ENCODE assay signal across 13 cellular contexts in genomic region chr1:235588916-235589515, GRCh38.
DNase-seq lines count a peak whose midpoint lies in the region; ATAC-seq, FAIRE-seq and TF ChIP-seq lines count a peak whose summit lies in the region.
"Had no signal": no experiment of that assay in that cellular context is flagged by ENCODE, and none has a peak within 500 bp of the region (broad histone marks: within the 10 kb centered on the region; RNA-seq: fewer than 3 reads in every experiment).

No MANE protein-coding gene starts in this region.

- peaks cover 7% of the 10 kb centered on the region; the same call in 1 of the 2 replicates for H3K27me3 ChIP-seq in IMR-90 (ENCODE audit: control insufficient read depth, insufficient read depth, low read length)
- H3K27me3 ChIP-seq in astrocyte (ENCODE audit: insufficient read depth, low read length), result no peaks in the 10 kb centered on the region
- peaks cover 15 to 51% of the 10 kb centered on the region in 2 experiments for H3K27me3 ChIP-seq in mesenchymal stem cell (ENCODE audit: control insufficient read depth in 1 of 2, insufficient read depth in 1 of 2, low read length in 2 of 2)
- no peaks in the 10 kb centered on the region for H3K27me3 ChIP-seq in adrenal gland

- H2BK120ac ChIP-seq in IMR-90 (ENCODE audit: low read depth, low read length) (peak overlapping the region; percentile 78), mesenchymal stem cell (ENCODE audit: low read depth, low read length) (no peak overlapping the region)

- no peak overlapping the region for H3K4me2 ChIP-seq in IMR-90 (ENCODE audit: low read depth, low read length)
- peak overlapping the region; percentile 37 for H3K4me2 ChIP-seq in astrocyte (ENCODE audit: low read length)
- H3K4me2 ChIP-seq in mesenchymal stem cell (ENCODE audit: low read length, poor library complexity, severe bottlenecking), result no peak overlapping the region

- H3K27ac ChIP-seq in IMR-90 (ENCODE audit: insufficient read depth, low read length), result no peak overlapping the region; the same call in 1 of the 2 replicates
- no peak overlapping the region for H3K27ac ChIP-seq in astrocyte (ENCODE audit: low read depth, low read length)
- H3K27ac ChIP-seq in mesenchymal stem cell (ENCODE audit: low read length, poor library complexity, severe bottlenecking), result no peak overlapping the region
- no peak overlapping the region for H3K27ac ChIP-seq in adrenal gland

- H3K23ac ChIP-seq in IMR-90 (ENCODE audit: low read depth, low read length) (0 out of 2 replicates have a peak overlapping the region, but pooled peaks have one; percentile 60), mesenchymal stem cell (ENCODE audit: low read length in 2 of 2) (no peak overlapping the region)

- H3K4me1 ChIP-seq in IMR-90 (ENCODE audit: control insufficient read depth, insufficient read depth, low read length) (peaks cover 3% of the 10 kb centered on the region), astrocyte (ENCODE audit: insufficient read depth, low read length) (peaks cover 4% of the 10 kb centered on the region), mesenchymal stem cell (ENCODE audit: control insufficient read depth, insufficient read depth, low read depth, low read length) (peaks cover 4% of the 10 kb centered on the region), adrenal gland (replicated peaks in 1 of 2) (no peaks in the 10 kb centered on the region)

- H2BK20ac ChIP-seq in IMR-90 (ENCODE audit: low read depth, low read length), result peak overlapping the region; percentile 55; the same call in 1 of the 2 replicates

- H2AFZ ChIP-seq in IMR-90 (replicated peaks; ENCODE audit: low read length, poor library complexity) (peak overlapping the region; percentile 46), astrocyte (ENCODE audit: low read depth, low read length) (peak overlapping the region; percentile 46), mesenchymal stem cell (ENCODE audit: low read depth, low read length) (no peak overlapping the region)

- H2BK12ac ChIP-seq in mesenchymal stem cell (ENCODE audit: low read length in 2 of 2), result no peak overlapping the region

- peak overlapping the region; percentile 65 for H3K4me3 Mint-ChIP-seq in astrocyte (ENCODE audit: unreplicated experiment)
- H3K4me3 Mint-ChIP-seq in activated CD4-positive, alpha-beta T cell treated with anti-CD3 and anti-CD28 coated beads, Interleukin-2, amount 10 ng/mL, durations not matched to agents 7 days and 5 days, result no peak overlapping the region
- H3K4me3 Mint-ChIP-seq: CD4-positive, alpha-beta T cell; naive thymus-derived CD8-positive, alpha-beta T cell had no signal

- no peak overlapping the region for H3K56ac ChIP-seq in IMR-90 (ENCODE audit: extremely low read depth, insufficient read depth, low read length)

- peaks cover 2% of the 10 kb centered on the region for H3K27me3 Mint-ChIP-seq in astrocyte (ENCODE audit: low read depth, unreplicated experiment)
- H3K27me3 Mint-ChIP-seq in activated CD4-positive, alpha-beta T cell treated with anti-CD3 and anti-CD28 coated beads, Interleukin-2, amount 10 ng/mL, durations not matched to agents 7 days and 5 days, result peaks cover 43% of the 10 kb centered on the region

- no peak for TF ChIP-seq CTCF in IMR-90 (conservative IDR thresholded peaks at IDR 0.05; ENCODE audit: low read depth, low read length)
- no peak for TF ChIP-seq CTCF in astrocyte (IDR thresholded peaks at IDR 0.05; ENCODE audit: insufficient read depth, low read depth, low read length)
- TF ChIP-seq CTCF in adrenal gland (IDR thresholded peaks at IDR 0.05), result no peak

- H4K91ac ChIP-seq in IMR-90 (ENCODE audit: insufficient read depth, low read depth, low read length) (peak overlapping the region; percentile 41; the same call in 1 of the 2 replicates), mesenchymal stem cell (ENCODE audit: low read length) (peak overlapping the region; percentile 7)

- dilution Hi-C loops in IMR-90 (cut with HindIII; ENCODE audit: low sequenced_read_pairs, unreplicated experiment), result no loop called here

- H3K27ac Mint-ChIP-seq in astrocyte (ENCODE audit: unreplicated experiment), result peak overlapping the region; percentile 77
- H3K27ac Mint-ChIP-seq in activated CD4-positive, alpha-beta T cell treated with anti-CD3 and anti-CD28 coated beads, Interleukin-2, amount 10 ng/mL, durations not matched to agents 7 days and 5 days, result no peak overlapping the region
- H3K27ac Mint-ChIP-seq: CD4-positive, alpha-beta T cell had no signal

- 84% methylated on average over 5 of the region's 12 CpGs; no CpG with 5 or more reads in 1 of the 2 experiments for WGBS in IMR-90 (ENCODE audit: extremely low coverage in 2 of 2, insufficient read length in 1 of 2), 2 experiments
- 90% methylated on average over 12 of the region's 12 CpGs for WGBS in mesenchymal stem cell
- 86 to 95% (median 90%) methylated on average over 12 of the region's 12 CpGs for WGBS in adrenal gland, 4 donors

- DNase-seq in Daoy (ENCODE audit: low read depth) (peak; percentile 82), IMR-90 (peak; percentile 55), astrocyte (ENCODE audit: low read depth) (peak; percentile 66), mesenchymal stem cell (peak; percentile 22), adrenal gland (no peak), 8988T (no peak)
- no peak for DNase-seq in activated CD4-positive, alpha-beta T cell treated with anti-CD3 and anti-CD28 coated beads, Interleukin-2, amount 10 ng/mL, durations not matched to agents 7 days and 5 days
- DNase-seq: CD4-positive, alpha-beta T cell; naive thymus-derived CD8-positive, alpha-beta T cell; stimulated activated naive CD4-positive, alpha-beta T cell treated with Interleukin-2 at 50 U/mL for 16 hours; T-helper 1 cell had no signal

- H3K9me1 ChIP-seq in IMR-90 (ENCODE audit: insufficient read depth, low read length), result peaks cover 6% of the 10 kb centered on the region; the same call in 1 of the 2 replicates

- TF ChIP-seq POLR2A in IMR-90 (IDR thresholded peaks at IDR 0.05; ENCODE audit: low read depth, low read length) (no peak), adrenal gland (IDR thresholded peaks at IDR 0.05) (no peak)

- H4K5ac ChIP-seq in IMR-90 (ENCODE audit: low read depth, low read length), result no peak overlapping the region; the same call in 1 of the 2 replicates

- peaks cover 8% of the 10 kb centered on the region for H3K36me3 Mint-ChIP-seq in astrocyte (ENCODE audit: low read depth, unreplicated experiment)
- peaks cover 2% of the 10 kb centered on the region for H3K36me3 Mint-ChIP-seq in activated CD4-positive, alpha-beta T cell treated with anti-CD3 and anti-CD28 coated beads, Interleukin-2, amount 10 ng/mL, durations not matched to agents 7 days and 5 days (ENCODE audit: low read depth)

- H3K36me3 ChIP-seq in IMR-90 (ENCODE audit: control insufficient read depth, insufficient read depth, low read length) (no peaks in the 10 kb centered on the region), astrocyte (ENCODE audit: insufficient read depth, low read length) (no peaks in the 10 kb centered on the region), mesenchymal stem cell (ENCODE audit: control insufficient read depth in 1 of 2, insufficient read depth in 2 of 2, low read depth in 1 of 2, low read length in 2 of 2) (no peaks in the 10 kb centered on the region), adrenal gland (replicated peaks in 1 of 2) (no peaks in the 10 kb centered on the region)

- H2BK5ac ChIP-seq in IMR-90 (ENCODE audit: low read depth, low read length, poor library complexity, severe bottlenecking), result peak overlapping the region; percentile 66
- H2BK5ac ChIP-seq in mesenchymal stem cell (ENCODE audit: low read depth, low read length, poor library complexity, severe bottlenecking), result no peak overlapping the region

- in situ Hi-C loops in IMR-90 (cut with MboI; ENCODE audit: low sequenced_read_pairs), result no loop called here

- H2AK5ac ChIP-seq in IMR-90 (ENCODE audit: low read depth, low read length) (peak overlapping the region; percentile 57; the same call in 1 of the 2 replicates), mesenchymal stem cell (ENCODE audit: low read length, severe bottlenecking) (no peak overlapping the region)

- no peaks in the 10 kb centered on the region for H3K79me2 ChIP-seq in astrocyte (ENCODE audit: insufficient read depth, low read length)

- POLR2A ChIA-PET in IMR-90 (lab: Charles Lee; ENCODE audit: unreplicated experiment), result no interaction called here
- POLR2A ChIA-PET in activated CD4-positive, alpha-beta T cell treated with anti-CD3 and anti-CD28 coated beads, Interleukin-2, amount 10 ng/mL, durations not matched to agents 7 days and 5 days (lab: Charles Lee), result no interaction called here

- H3K9ac ChIP-seq in IMR-90 (ENCODE audit: low read depth, low read length), result no peak overlapping the region
- H3K9ac ChIP-seq in astrocyte (ENCODE audit: low read length), result no peak overlapping the region
- H3K9ac ChIP-seq in mesenchymal stem cell (ENCODE audit: low read length), result no peak overlapping the region

- no peaks in the 10 kb centered on the region for H4K20me1 ChIP-seq in IMR-90 (ENCODE audit: insufficient read depth, low read length)
- no peaks in the 10 kb centered on the region for H4K20me1 ChIP-seq in astrocyte (ENCODE audit: insufficient read depth, low read length)

- H3K9me3 ChIP-seq in IMR-90 (ENCODE audit: control insufficient read depth, insufficient read depth, low read length) (no peaks in the 10 kb centered on the region), astrocyte (ENCODE audit: insufficient read depth, low read depth, low read length) (peaks cover 4% of the 10 kb centered on the region), mesenchymal stem cell (ENCODE audit: control insufficient read depth, low read length) (no peaks in the 10 kb centered on the region), adrenal gland (replicated peaks in 1 of 3) (no peaks in the 10 kb centered on the region)

- intact Hi-C loops in IMR-90 (cut with micrococcal nuclease), result no loop called here
- intact Hi-C loops in adrenal gland (cut with DNase I), result no loop called here

- FAIRE-seq in astrocyte (lab: Jason Lieb, UNC), result no peak
- FAIRE-seq: GM12892 had no signal

- no peak for TF ChIP-seq RAD21 in IMR-90 (IDR thresholded peaks at IDR 0.05; ENCODE audit: low read length)

- peaks cover 7% of the 10 kb centered on the region for H3K9me3 Mint-ChIP-seq in astrocyte (ENCODE audit: unreplicated experiment)
- H3K9me3 Mint-ChIP-seq in activated CD4-positive, alpha-beta T cell treated with anti-CD3 and anti-CD28 coated beads, Interleukin-2, amount 10 ng/mL, durations not matched to agents 7 days and 5 days, result peaks cover 29% of the 10 kb centered on the region

- H4K8ac ChIP-seq in IMR-90 (ENCODE audit: low read depth in 2 of 2, low read length in 2 of 2) (peak overlapping the region; percentile 16 to 42; a peak in 2 of 4 replicates), mesenchymal stem cell (ENCODE audit: low read length) (no peak overlapping the region)

- no peak overlapping the region for H2AK9ac ChIP-seq in IMR-90 (replicated peaks; ENCODE audit: low read depth, low read length, poor library complexity)

- H3K4me1 Mint-ChIP-seq in astrocyte (ENCODE audit: low read depth, unreplicated experiment), result peaks cover 12% of the 10 kb centered on the region
- H3K4me1 Mint-ChIP-seq in activated CD4-positive, alpha-beta T cell treated with anti-CD3 and anti-CD28 coated beads, Interleukin-2, amount 10 ng/mL, durations not matched to agents 7 days and 5 days, result peaks cover 8% of the 10 kb centered on the region

- H3K14ac ChIP-seq in IMR-90 (replicated peaks; ENCODE audit: low read depth, low read length) (peak overlapping the region; percentile 63), mesenchymal stem cell (ENCODE audit: low read length in 2 of 2) (peak overlapping the region in 1 of 2 experiments; percentile 23)

- BruUV-seq in IMR-90 (replicated peaks; lab: Mats Ljungman, UMichigan), result no TSS peak

- no peak overlapping the region for H3K4me3 ChIP-seq in IMR-90 (ENCODE audit: insufficient read depth, low read depth, low read length)
- H3K4me3 ChIP-seq in astrocyte (ENCODE audit: insufficient read depth, low read depth, low read length), result no peak overlapping the region
- H3K4me3 ChIP-seq in mesenchymal stem cell (ENCODE audit: insufficient read depth in 1 of 2, low read depth in 1 of 2, low read length in 2 of 2), result no peak overlapping the region
- H3K4me3 ChIP-seq in adrenal gland, result no peak overlapping the region

- ATAC-seq in IMR-90 (ENCODE audit: low read depth) (peak; percentile 71), GM18873 (IDR thresholded peaks at IDR 0.05; ENCODE audit: low FRiP score, unreplicated experiment) (no peak)
- ATAC-seq: naive thymus-derived CD8-positive, alpha-beta T cell had no signal

- 0 out of 3 replicates have a peak overlapping the region, but pooled peaks have one; percentile 31 for H2BK15ac ChIP-seq in IMR-90 (ENCODE audit: low read depth, low read length)
- no peak overlapping the region for H2BK15ac ChIP-seq in mesenchymal stem cell (ENCODE audit: low read depth, poor library complexity, severe bottlenecking)

- CTCF ChIA-PET in IMR-90 (lab: Yijun Ruan, JAX), result interaction anchor here (0.6 to 1.0 kb wide), 3 partner anchors 9 to 1305 kb away, joined by 3 to 4 read pairs (median 4); no protein-coding TSS in a partner anchor
- CTCF ChIA-PET in activated CD4-positive, alpha-beta T cell treated with anti-CD3 and anti-CD28 coated beads, Interleukin-2, amount 10 ng/mL, durations not matched to agents 7 days and 5 days (lab: Charles Lee), result interaction anchor here (1.3 to 1.5 kb wide), 3 partner anchors 9 to 85 kb away, joined by 3 to 7 read pairs (median 5); partner anchors contain the start of gene B3GALNT2

- no peaks in the 10 kb centered on the region for H3K79me1 ChIP-seq in IMR-90 (ENCODE audit: low read depth in 1 of 2, low read length in 2 of 2)
- H3K79me1 ChIP-seq in mesenchymal stem cell (replicated peaks; ENCODE audit: low read length, poor library complexity, severe bottlenecking), result no peaks in the 10 kb centered on the region

- H3K4ac ChIP-seq in IMR-90 (ENCODE audit: low read depth, low read length) (peak overlapping the region; percentile 81), mesenchymal stem cell (ENCODE audit: low read depth in 1 of 2, low read length in 2 of 2) (no peak overlapping the region)

- peak overlapping the region; percentile 52; the same call in 1 of the 2 replicates for H3K18ac ChIP-seq in IMR-90 (ENCODE audit: low read depth, low read length)
- H3K18ac ChIP-seq in mesenchymal stem cell (ENCODE audit: low read depth in 1 of 2, low read length in 2 of 2), result no peak overlapping the region

Comparison
In these comparisons a context has a peak if more than half of its experiments do, and no peak if none do; other contexts are left out.
1. DNase-seq: peak in Daoy (single experiment), IMR-90 (single experiment), astrocyte (single experiment) and mesenchymal stem cell (single experiment); none in adrenal gland (0 of 7), 8988T (single experiment) and activated CD4-positive, alpha-beta T cell treated with anti-CD3 and anti-CD28 coated beads, Interleukin-2, amount 10 ng/mL, durations not matched to agents 7 days and 5 days (single experiment).